Comparison of ENCODE assay signal across 1 cellular context in genomic region chr4:42710329-42710728, GRCh38.
TF ChIP-seq lines count a peak whose summit lies in the region.

No MANE protein-coding gene starts in this region.

TF ChIP-seq in H1, 55 proteins besides CTCF, POLR2A, EP300 and RAD21:
- TF ChIP-seq MAFK (IDR thresholded peaks at IDR 0.05; ENCODE audit: low read depth, low read length) = peak; percentile 95
- TF ChIP-seq GTF2F1 (IDR thresholded peaks at IDR 0.05; ENCODE audit: borderline replicate concordance, low read depth, low read length) = no peak
TF ChIP-seq in H1: peak in this region for 1.
